8 cellular contexts compared by ENCODE assay signal in genomic region chr15:65033659-65034269, GRCh38. TPM values are rescaled to one million over a fixed set of nuclear protein-coding genes. Genes with fewer than 3 reads are reported as not detected.
A peak's percentile ranks its signal among the peaks of the same experiment; 100 is the strongest.
DNase-seq lines count a peak whose midpoint lies in the region; ATAC-seq and TF ChIP-seq lines count a peak whose summit lies in the region.
"Had no signal": no experiment of that assay in that cellular context is flagged by ENCODE, and none has a peak within 500 bp of the region (broad histone marks: within the 10 kb centered on the region; RNA-seq: fewer than 3 reads in every experiment).

No MANE protein-coding gene starts in this region.

- peak; percentile 71 for DNase-seq in GM03348 (ENCODE audit: low spot score)
- peak; percentile 67 for DNase-seq in SKM-1 (lab: John Stamatoyannopoulos, UW; ENCODE audit: unreplicated experiment)
- DNase-seq in fibroblast of mammary gland (ENCODE audit: low read depth), result peak; percentile 68
- DNase-seq in sciatic nerve (ENCODE audit: low spot score), result no peak
- no peak for DNase-seq in activated CD8-positive, alpha-beta memory T cell treated with anti-CD3 and anti-CD28 coated beads, Interleukin-2, amount 50 U/mL, for 48 hours

- no peaks in the 10 kb centered on the region for H3K27me3 ChIP-seq in Loucy (ENCODE audit: insufficient read depth, low read length, poor library complexity, severe bottlenecking)

- no peaks in the 10 kb centered on the region for H4K20me1 ChIP-seq in Loucy (ENCODE audit: insufficient read depth, low read length, poor library complexity, severe bottlenecking)

- peak; percentile 59 for TF ChIP-seq CTCF in Loucy (conservative IDR thresholded peaks at IDR 0.05; ENCODE audit: low read length)
- TF ChIP-seq CTCF in fibroblast of mammary gland (conservative IDR thresholded peaks at IDR 0.05; ENCODE audit: control insufficient read depth, insufficient read depth, low read depth, low read length), result peak; percentile 79

- peak overlapping the region; percentile 85 for H3K4me2 ChIP-seq in Loucy (ENCODE audit: low read depth, low read length, poor library complexity, severe bottlenecking)

- H3K79me2 ChIP-seq in Loucy (ENCODE audit: insufficient read depth, low read length), result peaks cover 6% of the 10 kb centered on the region

- intact Hi-C loops in sciatic nerve (cut with DNase I), result no loop called here

- no peaks in the 10 kb centered on the region for H3K9me2 ChIP-seq in Loucy (replicated peaks; ENCODE audit: low read depth, low read length)

- peak; percentile 71 for ATAC-seq in sciatic nerve
- no peak for ATAC-seq in GM21367 (IDR thresholded peaks at IDR 0.05; ENCODE audit: unreplicated experiment)

- H3K36me3 ChIP-seq in Loucy (ENCODE audit: insufficient read depth, low read length), result no peaks in the 10 kb centered on the region
- H3K36me3 ChIP-seq: neutrophil had no signal

- no peaks in the 10 kb centered on the region for H3K9me3 ChIP-seq in Loucy (ENCODE audit: insufficient read depth, low read depth, low read length)
- H3K9me3 ChIP-seq: neutrophil had no signal

- peaks cover 6% of the 10 kb centered on the region for H3K4me1 ChIP-seq in Loucy (ENCODE audit: insufficient read depth, low read length, poor library complexity, severe bottlenecking)

- H3K4me3 ChIP-seq in Loucy (ENCODE audit: low read length, poor library complexity, severe bottlenecking), result peak overlapping the region; percentile 66
- no peak overlapping the region for H3K4me3 ChIP-seq in fibroblast of mammary gland (ENCODE audit: control insufficient read depth, low read depth, low read length)

- peak overlapping the region; percentile 96 for H2AFZ ChIP-seq in Loucy (ENCODE audit: low read length)

- H3F3A ChIP-seq in Loucy (ENCODE audit: low read depth), result no peaks in the 10 kb centered on the region

- peak overlapping the region; percentile 14 for H3K9ac ChIP-seq in Loucy (ENCODE audit: low read depth, low read length, poor library complexity, severe bottlenecking)

RNA-seq across cellular contexts. Expression of gene MTFMT, which starts 4.3 kb away (rescaled TPM):
- total RNA-seq in sciatic nerve, result 15.1 TPM

RNA-seq across cellular contexts. Expression of gene SLC51B, which starts 11.4 kb away (rescaled TPM):
- 0.53 TPM for total RNA-seq in sciatic nerve

RNA-seq across cellular contexts. Expression of gene RASL12, which starts 34.0 kb away (rescaled TPM):
- total RNA-seq in sciatic nerve, result 23.0 TPM

RNA-seq across cellular contexts. Expression of gene KBTBD13, which starts 42.8 kb away (rescaled TPM):
- 0.27 TPM for total RNA-seq in sciatic nerve

RNA-seq across cellular contexts. Expression of gene SPG21, which starts 44.0 kb away (rescaled TPM):
- total RNA-seq in sciatic nerve, result 73.6 TPM

Comparison
In these comparisons a context has a peak if more than half of its experiments do, and no peak if none do; other contexts are left out.
1. DNase-seq: peak in GM03348 (single experiment), SKM-1 (single experiment) and fibroblast of mammary gland (single experiment); none in sciatic nerve (single experiment) and activated CD8-positive, alpha-beta memory T cell treated with anti-CD3 and anti-CD28 coated beads, Interleukin-2, amount 50 U/mL, for 48 hours (single experiment).